14 cellular contexts compared by ENCODE assay signal in the genomic region with DNA sequence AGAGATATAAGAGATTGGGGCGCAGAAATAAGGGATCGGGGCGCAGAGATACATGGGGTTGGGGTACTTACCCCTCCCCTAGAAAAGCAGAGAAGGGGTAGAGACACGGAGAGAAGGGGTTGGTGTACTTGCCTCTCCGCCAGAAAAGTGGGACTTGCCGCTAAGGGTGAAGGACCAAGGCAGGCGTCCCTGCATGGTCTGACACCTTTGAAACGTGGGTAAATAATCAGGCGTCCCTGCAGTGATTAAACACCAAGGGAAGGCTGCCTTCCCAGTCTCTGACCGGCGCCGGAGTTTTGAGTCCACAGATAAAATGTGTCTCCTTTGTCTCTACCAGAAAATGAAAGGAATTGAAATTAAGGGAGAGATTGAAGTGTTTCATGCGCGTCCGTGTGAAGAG. TPM values are rescaled to one million over a fixed set of nuclear protein-coding genes. Genes with fewer than 3 reads are reported as not detected.
"Had no signal": no experiment of that assay in that cellular context is flagged by ENCODE, and none has a peak within 500 bp of the region (broad histone marks: within the 10 kb centered on the region; RNA-seq: fewer than 3 reads in every experiment).

No MANE protein-coding gene starts in this region.

RNA-seq across cellular contexts. Expression of a gene that starts 44.6 kb away (rescaled TPM):
- total RNA-seq: activated B cell treated with CpG ODN at 0.5 μM for 24 hours; activated CD4-positive, alpha-beta memory T cell treated with anti-CD3 and anti-CD28 coated beads for 36 hours; activated CD4-positive, alpha-beta memory T cell treated with anti-CD3 and anti-CD28 coated beads, Interleukin-2, amount 10 ng/mL, durations not matched to agents 7 days and 5 days; activated CD4-positive, alpha-beta T cell treated with anti-CD3 and anti-CD28 coated beads for 36 hours; activated CD4-positive, alpha-beta T cell treated with anti-CD3 and anti-CD28 coated beads, Interleukin-2, amount 10 ng/mL, durations not matched to agents 24 days and 14 days; activated CD4-positive, alpha-beta T cell treated with anti-CD3 and anti-CD28 coated beads, Interleukin-2, amount 10 ng/mL, durations not matched to agents 7 days and 5 days; activated CD8-positive, alpha-beta memory T cell treated with anti-CD3 and anti-CD28 coated beads for 36 hours; activated CD8-positive, alpha-beta memory T cell treated with anti-CD3 and anti-CD28 coated beads, Interleukin-2, amount 10 ng/mL, durations not matched to agents 7 days and 5 days; activated CD8-positive, alpha-beta T cell treated with anti-CD3 and anti-CD28 coated beads for 36 hours; activated CD8-positive, alpha-beta T cell treated with anti-CD3 and anti-CD28 coated beads, Interleukin-2, amount 10 ng/mL, durations not matched to agents 7 days and 5 days; T-cell; T-helper 1 cell treated with Interleukin-12 subunit alpha and Interleukin-12 subunit beta and Interleukin-4 antibody, amounts not matched to agents 30 ng/mL and 1 ng/mL, for 36 hours; T-helper 2 cell treated with Interferon-gamma antibody and Interleukin-4, amounts not matched to agents 100 ng/mL and 5 ng/mL, for 36 hours; WTC11 had no signal
